Comparison of ENCODE assay signal across 22 cellular contexts in genomic region chr4:168705121-168705520, GRCh38.
"Had no signal": no experiment of that assay in that cellular context is flagged by ENCODE, and none has a peak within 500 bp of the region (broad histone marks: within the 10 kb centered on the region; RNA-seq: fewer than 3 reads in every experiment).

No MANE protein-coding gene starts in this region.

- H3K4me2 ChIP-seq: SK-N-SH had no signal

- H3K27ac ChIP-seq: SJSA1 had no signal

- H3K9me3 ChIP-seq: MG63, SJSA1, SK-N-SH had no signal

- H3K9ac ChIP-seq: SK-N-SH had no signal

- FAIRE-seq: RCC 7860 had no signal

- H3K36me3 ChIP-seq: MG63 had no signal

- H3K4me3 ChIP-seq: MG63, SJSA1 had no signal

- H3K27me3 ChIP-seq: MG63, SJSA1 had no signal

- DNase-seq: Karpas-422, KG1, MG63, NCI-H1092, NCI-H1105 treated with DMSO at 0.1 percent for 48 hours, NCI-H1436, NCI-H187, NCI-H2029, NCI-H2081 treated with DMSO at 0.1 percent for 48 hours, NCI-H2171, NCI-H226, NCI-H446, NCI-H510A, NCI-H524 treated with DMSO at 0.1 percent for 48 hours, NCI-H69, NCI-H774, Right ventricle myocardium superior, RPMI8226, SIG-M5, SK-N-SH had no signal
